Comparison of ENCODE assay signal across 9 cellular contexts in genomic region chr1:244556263-244556662, GRCh38.
"Had no signal": no experiment of that assay in that cellular context is flagged by ENCODE, and none has a peak within 500 bp of the region (broad histone marks: within the 10 kb centered on the region; RNA-seq: fewer than 3 reads in every experiment).

No MANE protein-coding gene starts in this region.

- H3K4me2 ChIP-seq: GM23338 had no signal

- ATAC-seq: GM23338, HepG2 had no signal

- H3K4me3 ChIP-seq: GM23338 had no signal

- FAIRE-seq: H1, H54, HepG2 had no signal

- DNase-seq: H9, HCEC 1CT, HFFc6, KG1 had no signal

- H2AFZ ChIP-seq: GM23338 had no signal

- H3K27ac ChIP-seq: HL-60 had no signal
